ENCODE assay signal across 8 cellular contexts in the genomic region with DNA sequence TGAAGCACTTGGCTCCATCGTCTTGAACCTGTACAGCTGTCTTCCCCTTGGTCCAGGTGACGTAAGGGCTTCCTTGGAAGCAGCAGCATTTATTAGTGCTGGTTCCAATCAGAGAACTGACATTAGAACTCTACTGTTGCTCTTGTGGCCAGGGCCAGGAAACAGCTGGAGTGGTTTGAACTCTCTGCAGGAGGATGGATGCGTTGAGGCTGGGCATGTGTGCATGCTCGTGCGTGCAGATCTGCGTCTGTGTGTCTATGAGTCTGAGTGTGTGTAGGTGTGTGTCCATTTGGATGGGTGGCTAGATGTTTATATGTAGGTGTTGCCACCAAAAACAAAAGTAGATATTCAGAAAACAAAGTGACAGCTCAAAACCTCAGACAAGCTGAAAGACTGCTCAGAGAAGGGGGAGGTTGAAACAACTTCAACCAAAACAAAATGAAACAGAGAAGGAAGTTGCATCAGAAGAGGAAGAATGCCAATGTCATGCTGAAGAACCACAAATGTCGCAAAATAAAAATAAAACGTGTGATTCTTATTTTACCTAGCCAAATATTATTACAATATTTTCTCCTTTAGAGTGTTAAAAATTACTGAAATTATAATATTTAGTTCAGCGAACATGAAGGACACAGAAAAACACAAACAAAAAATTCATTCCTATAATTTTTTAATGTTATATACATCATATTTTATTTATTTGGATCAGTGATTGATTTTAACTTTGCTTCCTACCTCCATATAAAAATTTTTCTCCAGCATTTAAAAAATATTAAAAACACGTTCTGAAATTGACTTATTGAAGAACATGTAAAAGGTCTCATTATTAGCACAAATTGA.
DNase-seq lines count a peak whose midpoint lies in the region; ATAC-seq lines count a peak whose summit lies in the region.

No MANE protein-coding gene starts in this region.

- ATAC-seq in GM18502 (IDR thresholded peaks at IDR 0.05; ENCODE audit: poor library complexity, unreplicated experiment): peak; percentile 89
- peak; percentile 83 for ATAC-seq in HG02870 (IDR thresholded peaks at IDR 0.05; ENCODE audit: unreplicated experiment)

- DNase-seq in RKO (ENCODE audit: low spot score): peak; percentile 20
- peak; percentile 2 to 23 (median 7) for DNase-seq in activated naive CD4-positive, alpha-beta T cell (lab: John Stamatoyannopoulos, UW)
- DNase-seq in kidney glomerular epithelial cell (lab: John Stamatoyannopoulos, UW): peak; percentile 6
- peak; percentile 71 for DNase-seq in stimulated activated CD8-positive, alpha-beta memory T cell treated with anti-CD3 and anti-CD28 coated beads, Interleukin-4, amount 100 ng/mL, for 48 hours
- no peak for DNase-seq in GOT3 (lab: John Stamatoyannopoulos, UW)
- DNase-seq in NCI-H2107 treated with DMSO at 0.1 percent for 48 hours (lab: John Stamatoyannopoulos, UW; ENCODE audit: unreplicated experiment): no peak

Comparison
In these comparisons a context has a peak if more than half of its experiments do, and no peak if none do; other contexts are left out.
1. DNase-seq: peak in RKO (single experiment), activated naive CD4-positive, alpha-beta T cell (4 of 4), kidney glomerular epithelial cell (single experiment) and stimulated activated CD8-positive, alpha-beta memory T cell treated with anti-CD3 and anti-CD28 coated beads, Interleukin-4, amount 100 ng/mL, for 48 hours (single experiment); none in GOT3 (single experiment) and NCI-H2107 treated with DMSO at 0.1 percent for 48 hours (single experiment).